32 cellular contexts compared by ENCODE assay signal in genomic region chr6:24603241-24603640, GRCh38. TPM values are rescaled to one million over a fixed set of nuclear protein-coding genes. Genes with fewer than 3 reads are reported as not detected.
"Had no signal": no experiment of that assay in that cellular context is flagged by ENCODE, and none has a peak within 500 bp of the region (broad histone marks: within the 10 kb centered on the region; RNA-seq: fewer than 3 reads in every experiment).

No MANE protein-coding gene starts in this region.

- DNase-seq: activated CD4-positive, alpha-beta memory T cell treated with anti-CD3 and anti-CD28 coated beads, Interleukin-2, amount 10 ng/mL, durations not matched to agents 7 days and 5 days; activated CD4-positive, alpha-beta T cell treated with anti-CD3 and anti-CD28 coated beads for 1 hour; activated CD4-positive, alpha-beta T cell treated with anti-CD3 and anti-CD28 coated beads for 48 hours; activated CD4-positive, CD25-positive, alpha-beta regulatory T cell; activated CD8-positive, alpha-beta memory T cell treated with anti-CD3 and anti-CD28 coated beads for 24 hours; activated CD8-positive, alpha-beta memory T cell treated with anti-CD3 and anti-CD28 coated beads, Interleukin-2, amount 10 ng/mL, durations not matched to agents 7 days and 5 days; activated CD8-positive, alpha-beta memory T cell treated with anti-CD3 and anti-CD28 coated beads, Interleukin-2, amount 50 U/mL, for 48 hours; activated effector memory CD4-positive, alpha-beta T cell treated with Interleukin-2 at 50 U/mL for 16 hours; activated naive CD4-positive, alpha-beta T cell treated with anti-CD3 and anti-CD28 coated beads, Interleukin-2, amount 10 ng/mL, durations not matched to agents 7 days and 5 days; activated naive CD8-positive, alpha-beta T cell treated with anti-CD3 and anti-CD28 coated beads, Interleukin-2, amount 50 U/mL, for 24 hours; activated T-cell treated with anti-CD3 and anti-CD28 coated beads, Interleukin-2, amount 50 U/mL, for 48 hours; amniotic stem cell; aorta; brain microvascular endothelial cell; central memory CD4-positive, alpha-beta T cell; Kasumi-1; KG1; MG63; NCI-H1105; NCI-H1417 treated with DMSO at 0.1 percent for 48 hours; NCI-H187 treated with DMSO at 0.1 percent for 48 hours; NCI-H2081; NCI-H345; NCI-H524 treated with DMSO at 0.1 percent for 48 hours; PC-9; SIG-M5; T1000; WERI-Rb-1 had no signal

- H3K4me2 ChIP-seq: PC-9 had no signal

- H2AFZ ChIP-seq: PC-9 had no signal

- H3K27me3 ChIP-seq: brain microvascular endothelial cell, MG63 had no signal

- H3K9me3 ChIP-seq: MG63 had no signal

- H3K4me3 ChIP-seq: MG63, PC-9 had no signal

- H3K27ac ChIP-seq: brain microvascular endothelial cell, PC-9, RWPE1, WERI-Rb-1 had no signal

- H3K36me3 ChIP-seq: brain microvascular endothelial cell, MG63, WERI-Rb-1 had no signal

RNA-seq across cellular contexts. Expression of gene KIAA0319, which starts 42.8 kb away (rescaled TPM):
- total RNA-seq: Right ventricle myocardium inferior; T-helper 1 cell treated with Interleukin-12 subunit alpha and Interleukin-12 subunit beta and Interleukin-4 antibody, amounts not matched to agents 30 ng/mL and 1 ng/mL, for 36 hours; T-helper 2 cell treated with Interferon-gamma antibody and Interleukin-4, amounts not matched to agents 100 ng/mL and 5 ng/mL, for 36 hours had no signal
